Comparison of ENCODE assay signal across 21 cellular contexts in the genomic region with DNA sequence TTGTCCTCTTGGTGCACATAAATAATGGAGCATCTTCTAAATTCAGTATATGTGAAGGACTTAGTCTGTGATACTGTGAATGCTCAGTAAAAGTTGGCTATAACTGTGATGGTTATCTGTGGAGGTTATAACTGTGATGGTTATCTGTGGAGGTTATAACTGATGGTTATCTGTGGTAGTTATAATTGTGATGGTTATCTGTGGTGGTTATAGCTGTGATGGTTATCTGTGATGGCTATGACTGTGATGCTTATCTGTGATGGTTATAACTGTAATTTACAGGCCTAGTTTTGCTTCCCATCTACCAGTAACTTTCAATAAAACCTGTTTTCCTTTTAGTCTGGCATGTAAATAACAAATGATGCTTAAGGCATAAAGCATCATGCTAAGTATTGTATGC. TPM values are rescaled to one million over a fixed set of nuclear protein-coding genes. Genes with fewer than 3 reads are reported as not detected.
DNase-seq lines count a peak whose midpoint lies in the region; ATAC-seq and TF ChIP-seq lines count a peak whose summit lies in the region.
"Had no signal": no experiment of that assay in that cellular context is flagged by ENCODE, and none has a peak within 500 bp of the region (broad histone marks: within the 10 kb centered on the region; RNA-seq: fewer than 3 reads in every experiment).

No MANE protein-coding gene starts in this region.

- H3K27me3 ChIP-seq in DND-41 (ENCODE audit: insufficient read depth, low read length, poor library complexity) (no peaks in the 10 kb centered on the region), SK-N-SH (ENCODE audit: insufficient read depth) (no peaks in the 10 kb centered on the region), Peyer's patch (no peaks in the 10 kb centered on the region)
- H3K27me3 ChIP-seq: BLaER1 treated with 17β-estradiol and CSF1 and Interleukin-3, amounts not matched to agents 10 nM and 100 nM; body of pancreas; MG63; suprapubic skin had no signal

- peaks cover 32% of the 10 kb centered on the region for H3K4me1 ChIP-seq in DND-41 (ENCODE audit: insufficient read depth, low read length)
- peaks cover 38 to 70% of the 10 kb centered on the region in 2 experiments for H3K4me1 ChIP-seq in SK-N-SH (ENCODE audit: control insufficient read depth in 1 of 2, insufficient read depth in 2 of 2, low read depth in 1 of 2, low read length in 1 of 2)
- H3K4me1 ChIP-seq in Peyer's patch, result peaks cover 0 to 19% (median 0%) of the 10 kb centered on the region in 4 donors

- H3K9ac ChIP-seq in DND-41 (ENCODE audit: low read depth, low read length) (no peak overlapping the region), SK-N-SH (no peak overlapping the region)
- H3K9ac ChIP-seq: BLaER1 treated with 17β-estradiol and CSF1 and Interleukin-3, amounts not matched to agents 10 nM and 100 nM had no signal

- peaks cover 6 to 25% of the 10 kb centered on the region in 2 donors for H3K4me1 Mint-ChIP-seq in effector memory CD8-positive, alpha-beta T cell (ENCODE audit: low read depth in 2 of 2)
- peaks cover 88% of the 10 kb centered on the region for H3K4me1 Mint-ChIP-seq in nephron progenitor cell

- no peak for DNase-seq in DND-41
- no peak for DNase-seq in SK-N-SH
- no peak for DNase-seq in effector memory CD8-positive, alpha-beta T cell
- no peak for DNase-seq in nephron progenitor cell
- no peak for DNase-seq in Peyer's patch
- DNase-seq in DMS53 (lab: John Stamatoyannopoulos, UW), result no peak
- DNase-seq in head of caudate nucleus, result no peak
- DNase-seq: activated CD8-positive, alpha-beta memory T cell treated with anti-CD3 and anti-CD28 coated beads, Interleukin-2, amount 50 U/mL, for 4 hours; activated effector memory CD4-positive, alpha-beta T cell treated with anti-CD3 and anti-CD28 coated beads, Interleukin-2, amount 50 U/mL, for 16 hours; body of pancreas; IMR-90; left colon; MG63; NCI-H1436; NCI-H510A; stimulated activated CD4-positive, alpha-beta T cell treated with anti-CD3 and anti-CD28 coated beads, Interleukin-1b, Interleukin-23, amount 100 ng/mL, for 48 hours; WERI-Rb-1 had no signal

- POLR2A ChIA-PET in SK-N-SH (lab: Yijun Ruan, JAX), result no interaction called here

- no peak overlapping the region for H3K4me3 Mint-ChIP-seq in effector memory CD8-positive, alpha-beta T cell
- H3K4me3 Mint-ChIP-seq in nephron progenitor cell, result no peak overlapping the region

- no peaks in the 10 kb centered on the region for H3K27me3 Mint-ChIP-seq in effector memory CD8-positive, alpha-beta T cell
- H3K27me3 Mint-ChIP-seq in nephron progenitor cell (ENCODE audit: low read depth, poor library complexity), result no peaks in the 10 kb centered on the region
- H3K27me3 Mint-ChIP-seq: progenitor cell of endocrine pancreas had no signal

- CTCF ChIA-PET in SK-N-SH (lab: Yijun Ruan, JAX), result no interaction called here

- H3K79me2 ChIP-seq in DND-41 (ENCODE audit: insufficient read depth, low read length) (peaks cover 67% of the 10 kb centered on the region), SK-N-SH (ENCODE audit: insufficient read depth) (peaks cover 95% of the 10 kb centered on the region)

- H3K4me2 ChIP-seq in DND-41 (ENCODE audit: insufficient read depth, low read length), result peak overlapping the region; percentile 32; the same call in 1 of the 2 replicates
- peak overlapping the region; percentile 51; the same call in 1 of the 2 replicates for H3K4me2 ChIP-seq in SK-N-SH

- intact Hi-C loops in head of caudate nucleus (cut with DNase I), result no loop called here

- H3K4me3 ChIP-seq in DND-41 (ENCODE audit: low read depth in 1 of 2, low read length in 2 of 2), result no peak overlapping the region
- no peak overlapping the region for H3K4me3 ChIP-seq in SK-N-SH (ENCODE audit: low read depth in 2 of 2, low read length in 1 of 2)
- no peak overlapping the region for H3K4me3 ChIP-seq in Peyer's patch
- H3K4me3 ChIP-seq: BLaER1 treated with 17β-estradiol and CSF1 and Interleukin-3, amounts not matched to agents 10 nM and 100 nM; body of pancreas; MG63 had no signal

- H3K27ac ChIP-seq in DND-41 (ENCODE audit: low read length) (0 out of 2 replicates have a peak overlapping the region, but pooled peaks have one; percentile 28), SK-N-SH (ENCODE audit: low read depth in 2 of 2, low read length in 1 of 2) (no peak overlapping the region; a peak in 1 of 4 replicates), Peyer's patch (no peak overlapping the region)
- H3K27ac ChIP-seq: BLaER1 treated with 17β-estradiol and CSF1 and Interleukin-3, amounts not matched to agents 10 nM and 100 nM; body of pancreas; WERI-Rb-1 had no signal

- H4K20me1 ChIP-seq in DND-41 (ENCODE audit: insufficient read depth, low read length) (peaks cover 76% of the 10 kb centered on the region), SK-N-SH (ENCODE audit: insufficient read depth) (peaks cover 13% of the 10 kb centered on the region)

- no peaks in the 10 kb centered on the region for H3K9me2 ChIP-seq in SK-N-SH

- ATAC-seq in DND-41 (ENCODE audit: insufficient read depth, low read depth) (peak; percentile 78), GM19395 (IDR thresholded peaks at IDR 0.05; ENCODE audit: unreplicated experiment) (no peak)
- ATAC-seq in effector memory CD8-positive, alpha-beta T cell (replicated peaks), result no peak
- ATAC-seq: body of pancreas, left colon had no signal

- peaks cover 37% of the 10 kb centered on the region for H3F3A ChIP-seq in SK-N-SH (replicated peaks; ENCODE audit: insufficient read depth)

- H3K36me3 ChIP-seq in DND-41 (ENCODE audit: insufficient read depth, low read length) (no peaks in the 10 kb centered on the region), SK-N-SH (replicated peaks in 1 of 2; ENCODE audit: control insufficient read depth in 1 of 2, insufficient read depth in 2 of 2, low read length in 1 of 2) (no peaks in the 10 kb centered on the region), Peyer's patch (no peaks in the 10 kb centered on the region)
- H3K36me3 ChIP-seq: MG63, suprapubic skin had no signal

- H3K36me3 Mint-ChIP-seq in effector memory CD8-positive, alpha-beta T cell (ENCODE audit: insufficient read depth), result no peaks in the 10 kb centered on the region
- no peaks in the 10 kb centered on the region for H3K36me3 Mint-ChIP-seq in nephron progenitor cell (ENCODE audit: low read depth)

- no peak for TF ChIP-seq EP300 in SK-N-SH (IDR thresholded peaks at IDR 0.05; ENCODE audit: borderline replicate concordance in 1 of 2, low read depth in 1 of 2, low read length in 1 of 2)

- H2AFZ ChIP-seq in DND-41 (ENCODE audit: low read depth, low read length) (no peak overlapping the region), SK-N-SH (ENCODE audit: low read depth) (no peak overlapping the region)

- TF ChIP-seq RAD21 in SK-N-SH (IDR thresholded peaks at IDR 0.05; ENCODE audit: low read length), result no peak

- no peak for TF ChIP-seq POLR2A in Peyer's patch (IDR thresholded peaks at IDR 0.05)

- peak overlapping the region; percentile 12 for H3K27ac Mint-ChIP-seq in effector memory CD8-positive, alpha-beta T cell
- peak overlapping the region; percentile 77 for H3K27ac Mint-ChIP-seq in nephron progenitor cell
- H3K27ac Mint-ChIP-seq: progenitor cell of endocrine pancreas had no signal

- no peak for TF ChIP-seq CTCF in DND-41 (IDR thresholded peaks at IDR 0.05; ENCODE audit: borderline replicate concordance, extremely low read depth, low read length, poor library complexity, severe bottlenecking)
- no peak for TF ChIP-seq CTCF in SK-N-SH (IDR thresholded peaks at IDR 0.05)
- TF ChIP-seq CTCF in nephron progenitor cell (IDR thresholded peaks at IDR 0.05), result no peak
- TF ChIP-seq CTCF in Peyer's patch (IDR thresholded peaks at IDR 0.05), result no peak

- H3K9me3 ChIP-seq in DND-41 (ENCODE audit: insufficient read depth, low read length, severe bottlenecking) (no peaks in the 10 kb centered on the region), SK-N-SH (no peaks in the 10 kb centered on the region), Peyer's patch (no peaks in the 10 kb centered on the region)
- H3K9me3 ChIP-seq: BLaER1 treated with 17β-estradiol and CSF1 and Interleukin-3, amounts not matched to agents 10 nM and 100 nM; body of pancreas; MG63; suprapubic skin had no signal

- H3K9me3 Mint-ChIP-seq in effector memory CD8-positive, alpha-beta T cell, result no peaks in the 10 kb centered on the region
- H3K9me3 Mint-ChIP-seq in nephron progenitor cell, result no peaks in the 10 kb centered on the region

TF ChIP-seq in SK-N-SH, 30 proteins besides CTCF, POLR2A, EP300 and RAD21 (continues in another document):
- TF ChIP-seq GATA2 (CRISPR knock-in tag; IDR thresholded peaks at IDR 0.05) (peak; percentile 78), RXRA (IDR thresholded peaks at IDR 0.05; ENCODE audit: borderline replicate concordance, low read depth) (no peak), CHD2 (IDR thresholded peaks at IDR 0.05; ENCODE audit: low read length, partially characterized antibody) (no peak), JUND (IDR thresholded peaks at IDR 0.05) (peak; percentile 66), TAF1 (IDR thresholded peaks at IDR 0.05; ENCODE audit: borderline replicate concordance, low read depth, low read length) (no peak), RCOR1 (IDR thresholded peaks at IDR 0.05; ENCODE audit: low read length) (0 out of 2 replicates have a peak, but pooled peaks have one; percentile 44)
- TF ChIP-seq, protein P1, sequence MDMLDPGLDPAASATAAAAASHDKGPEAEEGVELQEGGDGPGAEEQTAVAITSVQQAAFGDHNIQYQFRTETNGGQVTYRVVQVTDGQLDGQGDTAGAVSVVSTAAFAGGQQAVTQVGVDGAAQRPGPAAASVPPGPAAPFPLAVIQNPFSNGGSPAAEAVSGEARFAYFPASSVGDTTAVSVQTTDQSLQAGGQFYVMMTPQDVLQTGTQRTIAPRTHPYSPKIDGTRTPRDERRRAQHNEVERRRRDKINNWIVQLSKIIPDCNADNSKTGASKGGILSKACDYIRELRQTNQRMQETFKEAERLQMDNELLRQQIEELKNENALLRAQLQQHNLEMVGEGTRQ (IDR thresholded peaks at IDR 0.05; ENCODE audit: borderline replicate concordance, low read depth, low read length), result no peak

RNA-seq across cellular contexts. Expression of a gene that starts 16.5 kb away (rescaled TPM):
- polyA plus RNA-seq in SK-N-SH (2012; rRNA removed), result 93.7 and 105 TPM in 2 replicates
- polyA plus RNA-seq in SK-N-SH (2012; cell fraction: cytosol; rRNA removed), result 54.5 and 77.5 TPM in 2 replicates
- 207 and 220 TPM in 2 replicates for polyA plus RNA-seq in SK-N-SH (2012; cell fraction: nucleus; rRNA removed)
- total RNA-seq in Peyer's patch, result 10 to 100 TPM in 3 of 4 donors, 1 to 10 TPM in 1; 4.4 to 22.3 (median 18.3) TPM

RNA-seq across cellular contexts. Expression of a gene that starts 33.2 kb away (rescaled TPM):
- polyA plus RNA-seq in SK-N-SH (2012; rRNA removed), result 17.5 and 22.0 TPM in 2 replicates
- 7.9 and 11.5 TPM in 2 replicates for polyA plus RNA-seq in SK-N-SH (2012; cell fraction: cytosol; rRNA removed)
- polyA plus RNA-seq in SK-N-SH (2012; cell fraction: nucleus; rRNA removed), result 76.1 and 80.1 TPM in 2 replicates
- 100 to 1,000 TPM in 3 of 4 donors, 10 to 100 TPM in 1; 50.3 to 214 (median 183) TPM for total RNA-seq in Peyer's patch

RNA-seq across cellular contexts. Expression of a gene that starts 33.4 kb away (rescaled TPM):
- polyA plus RNA-seq in SK-N-SH (2012; rRNA removed), result 43.0 and 64.7 TPM in 2 replicates
- polyA plus RNA-seq in SK-N-SH (2012; cell fraction: cytosol; rRNA removed), result 28.4 and 30.5 TPM in 2 replicates
- polyA plus RNA-seq in SK-N-SH (2012; cell fraction: nucleus; rRNA removed), result 65.7 and 67.7 TPM in 2 replicates
- 10 to 100 TPM; 19.0 to 40.8 (median 22.1) TPM for total RNA-seq in Peyer's patch

RNA-seq across cellular contexts. Expression of a gene that starts 39.0 kb away (rescaled TPM):
- 46.9 and 59.6 TPM in 2 replicates for polyA plus RNA-seq in SK-N-SH (2012; rRNA removed)
- 15.8 and 24.8 TPM in 2 replicates for polyA plus RNA-seq in SK-N-SH (2012; cell fraction: cytosol; rRNA removed)
- polyA plus RNA-seq in SK-N-SH (2012; cell fraction: nucleus; rRNA removed), result 138 and 153 TPM in 2 replicates
- total RNA-seq in Peyer's patch, result 10 to 100 TPM; 19.4 to 33.0 (median 23.1) TPM
